ENCODE assay signal across 19 cellular contexts in the genomic region with DNA sequence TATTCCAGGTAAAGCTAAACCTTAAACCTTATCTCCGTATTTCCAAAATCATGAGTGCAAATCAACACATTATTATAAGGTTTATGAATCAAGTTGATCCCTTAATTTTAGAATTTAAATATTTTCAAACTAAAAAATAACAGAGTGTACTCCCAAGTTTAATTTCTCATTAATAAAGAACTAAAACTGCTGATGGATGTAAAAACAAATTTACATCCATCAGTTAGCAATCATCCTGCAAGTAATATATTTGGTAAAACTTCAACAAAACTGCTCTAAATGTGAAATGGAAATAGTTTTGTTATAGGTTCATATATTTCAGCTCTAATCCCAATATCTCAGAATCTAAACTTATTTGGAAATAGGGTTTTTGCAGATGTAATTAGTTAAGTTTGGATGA.
DNase-seq lines count a peak whose midpoint lies in the region; ATAC-seq, FAIRE-seq and TF ChIP-seq lines count a peak whose summit lies in the region.
"Had no signal": no experiment of that assay in that cellular context is flagged by ENCODE, and none has a peak within 500 bp of the region (broad histone marks: within the 10 kb centered on the region; RNA-seq: fewer than 3 reads in every experiment).

No MANE protein-coding gene starts in this region.

- no peak for DNase-seq in A549 (ENCODE audit: low read depth in 1 of 2, low spot score in 1 of 2)
- no peak for DNase-seq in IMR-90
- no peak for DNase-seq in kidney
- DNase-seq in GM13977 (ENCODE audit: low spot score) = no peak
- DNase-seq in activated CD8-positive, alpha-beta T cell treated with anti-CD3 and anti-CD28 coated beads for 36 hours = no peak
- DNase-seq: 8988T; AML-193; Caco-2; Calu3; CD4-positive, alpha-beta T cell; CD8-positive, alpha-beta T cell; DMS79 treated with DMSO at 0.1 percent for 48 hours; GF-D8 had no signal

- TF ChIP-seq EP300 in A549 (IDR thresholded peaks at IDR 0.05) = no peak

- TF ChIP-seq POLR2A in A549 (IDR thresholded peaks at IDR 0.05; ENCODE audit: low read length) (no peak), IMR-90 (IDR thresholded peaks at IDR 0.05; ENCODE audit: low read depth, low read length) (no peak)

- H3K27me3 Mint-ChIP-seq in activated CD8-positive, alpha-beta T cell treated with anti-CD3 and anti-CD28 coated beads for 36 hours = no peaks in the 10 kb centered on the region
- H3K27me3 Mint-ChIP-seq: B cell; CD4-positive, alpha-beta T cell had no signal

- H3K18ac ChIP-seq in IMR-90 (ENCODE audit: low read depth, low read length) = no peak overlapping the region

- no peak overlapping the region for H2AK5ac ChIP-seq in IMR-90 (ENCODE audit: low read depth, low read length)

- no peaks in the 10 kb centered on the region for H3K27me3 ChIP-seq in IMR-90 (ENCODE audit: control insufficient read depth, insufficient read depth, low read length)
- H3K27me3 ChIP-seq: BLaER1 treated with 17β-estradiol and CSF1 and Interleukin-3, amounts not matched to agents 10 nM and 100 nM had no signal

- no peaks in the 10 kb centered on the region for H3K36me3 Mint-ChIP-seq in activated CD8-positive, alpha-beta T cell treated with anti-CD3 and anti-CD28 coated beads for 36 hours (ENCODE audit: low read depth)
- H3K36me3 Mint-ChIP-seq: CD8-positive, alpha-beta T cell had no signal

- H2BK20ac ChIP-seq in IMR-90 (ENCODE audit: low read depth, low read length) = no peak overlapping the region

- no TSS peak for BruUV-seq in IMR-90 (replicated peaks; lab: Mats Ljungman, UMichigan)

- no peak overlapping the region for H3K23ac ChIP-seq in IMR-90 (ENCODE audit: low read depth, low read length)

- no peak overlapping the region for H3K27ac Mint-ChIP-seq in activated CD8-positive, alpha-beta T cell treated with anti-CD3 and anti-CD28 coated beads for 36 hours
- H3K27ac Mint-ChIP-seq: B cell; CD4-positive, alpha-beta T cell; CD8-positive, alpha-beta T cell had no signal

- H3K4me3 Mint-ChIP-seq in activated CD8-positive, alpha-beta T cell treated with anti-CD3 and anti-CD28 coated beads for 36 hours = no peak overlapping the region
- H3K4me3 Mint-ChIP-seq: B cell; CD4-positive, alpha-beta T cell; CD8-positive, alpha-beta T cell had no signal

- H2AK9ac ChIP-seq in IMR-90 (replicated peaks; ENCODE audit: low read depth, low read length, poor library complexity) = no peak overlapping the region

- CTCF ChIA-PET in A549 (lab: Yijun Ruan, JAX) (no interaction called here), IMR-90 (lab: Yijun Ruan, JAX) (no interaction called here)
- CTCF ChIA-PET in activated CD8-positive, alpha-beta T cell treated with anti-CD3 and anti-CD28 coated beads for 36 hours (lab: Charles Lee) = no interaction called here

- H4K20me1 ChIP-seq in IMR-90 (ENCODE audit: insufficient read depth, low read length) = no peaks in the 10 kb centered on the region
- H4K20me1 ChIP-seq: BLaER1 treated with 17β-estradiol and CSF1 and Interleukin-3, amounts not matched to agents 10 nM and 100 nM had no signal

- POLR2A ChIA-PET in A549 (lab: Yijun Ruan, JAX) (no interaction called here), IMR-90 (lab: Charles Lee; ENCODE audit: unreplicated experiment) (no interaction called here)
- POLR2A ChIA-PET in activated CD8-positive, alpha-beta T cell treated with anti-CD3 and anti-CD28 coated beads for 36 hours (lab: Charles Lee) = no interaction called here

- no peak overlapping the region for H3K4ac ChIP-seq in IMR-90 (ENCODE audit: low read depth, low read length)

- ATAC-seq in A549 (no peak), IMR-90 (ENCODE audit: low read depth) (no peak)
- ATAC-seq in activated CD8-positive, alpha-beta T cell treated with anti-CD3 and anti-CD28 coated beads for 36 hours = no peak
- ATAC-seq: CD8-positive, alpha-beta T cell had no signal

- no peak overlapping the region for H3K27ac ChIP-seq in A549
- no peak overlapping the region for H3K27ac ChIP-seq in IMR-90 (ENCODE audit: insufficient read depth, low read length)
- H3K27ac ChIP-seq in kidney (ENCODE audit: low read depth in 2 of 2, low read length in 2 of 2) = no peak overlapping the region
- H3K27ac ChIP-seq: BLaER1 treated with 17β-estradiol and CSF1 and Interleukin-3, amounts not matched to agents 10 nM and 100 nM; C4-2B had no signal

- H3K4me3 ChIP-seq in A549 = no peak overlapping the region
- no peak overlapping the region for H3K4me3 ChIP-seq in IMR-90 (ENCODE audit: insufficient read depth, low read depth, low read length)
- no peak overlapping the region for H3K4me3 ChIP-seq in kidney (ENCODE audit: low read length in 2 of 2)
- H3K4me3 ChIP-seq: BLaER1 treated with 17β-estradiol and CSF1 and Interleukin-3, amounts not matched to agents 10 nM and 100 nM had no signal

- no peaks in the 10 kb centered on the region for H3K36me3 ChIP-seq in IMR-90 (ENCODE audit: control insufficient read depth, insufficient read depth, low read length)
- H3K36me3 ChIP-seq in kidney (ENCODE audit: control insufficient read depth in 1 of 2, insufficient read depth in 2 of 2, low read length in 2 of 2) = no peaks in the 10 kb centered on the region
- H3K36me3 ChIP-seq: BLaER1 treated with 17β-estradiol and CSF1 and Interleukin-3, amounts not matched to agents 10 nM and 100 nM had no signal

- H2BK120ac ChIP-seq in IMR-90 (ENCODE audit: low read depth, low read length) = no peak overlapping the region

- H2BK15ac ChIP-seq in IMR-90 (ENCODE audit: low read depth, low read length) = no peak overlapping the region

- H3K9ac ChIP-seq in IMR-90 (ENCODE audit: low read depth, low read length) (no peak overlapping the region), kidney (ENCODE audit: low read length in 2 of 2) (no peak overlapping the region)
- H3K9ac ChIP-seq: BLaER1 treated with 17β-estradiol and CSF1 and Interleukin-3, amounts not matched to agents 10 nM and 100 nM had no signal

- no peak overlapping the region for H4K8ac ChIP-seq in IMR-90 (ENCODE audit: low read depth in 2 of 2, low read length in 2 of 2)

- H2AFZ ChIP-seq in IMR-90 (replicated peaks; ENCODE audit: low read length, poor library complexity) = no peak overlapping the region

- WGBS in A549 (ENCODE audit: missing lambda C conversion rate) = 2% methylated on average over 1 of the region's 1 CpG
- WGBS in IMR-90 (ENCODE audit: extremely low coverage in 2 of 2, insufficient read length in 1 of 2), 2 experiments = no CpG with 5 or more reads among the region's 1 CpG

- H3K9me1 ChIP-seq in IMR-90 (ENCODE audit: insufficient read depth, low read length) = no peaks in the 10 kb centered on the region

- H3K4me2 ChIP-seq in A549 = no peak overlapping the region
- no peak overlapping the region for H3K4me2 ChIP-seq in IMR-90 (ENCODE audit: low read depth, low read length)
- H3K4me2 ChIP-seq: BLaER1 treated with 17β-estradiol and CSF1 and Interleukin-3, amounts not matched to agents 10 nM and 100 nM had no signal

- TF ChIP-seq CTCF in A549 (IDR thresholded peaks at IDR 0.05) (no peak), IMR-90 (conservative IDR thresholded peaks at IDR 0.05; ENCODE audit: low read depth, low read length) (no peak), kidney (IDR thresholded peaks at IDR 0.05; ENCODE audit: borderline replicate concordance, extremely low read depth, insufficient read depth) (no peak), GM13977 (IDR thresholded peaks at IDR 0.05; ENCODE audit: extremely low read depth, insufficient read depth, missing control alignments) (no peak)
- no peak for TF ChIP-seq CTCF in activated CD8-positive, alpha-beta T cell treated with anti-CD3 and anti-CD28 coated beads for 36 hours (IDR thresholded peaks at IDR 0.05)

- H4K91ac ChIP-seq in IMR-90 (ENCODE audit: insufficient read depth, low read depth, low read length) = no peak overlapping the region

- H2BK5ac ChIP-seq in IMR-90 (ENCODE audit: low read depth, low read length, poor library complexity, severe bottlenecking) = no peak overlapping the region

- no peaks in the 10 kb centered on the region for H3K9me3 Mint-ChIP-seq in activated CD8-positive, alpha-beta T cell treated with anti-CD3 and anti-CD28 coated beads for 36 hours
- H3K9me3 Mint-ChIP-seq: CD4-positive, alpha-beta T cell had no signal

- intact Hi-C loops in IMR-90 (cut with micrococcal nuclease) = no loop called here
- intact Hi-C loops in kidney (cut with DNase I) = no loop called here
- intact Hi-C loops in activated CD8-positive, alpha-beta T cell treated with anti-CD3 and anti-CD28 coated beads for 36 hours (cut with micrococcal nuclease) = no loop called here

- no peaks in the 10 kb centered on the region for H3K9me3 ChIP-seq in A549
- H3K9me3 ChIP-seq in IMR-90 (ENCODE audit: control insufficient read depth, insufficient read depth, low read length) = peaks cover 24% of the 10 kb centered on the region
- H3K9me3 ChIP-seq in kidney (ENCODE audit: control insufficient read depth in 1 of 2, low read length in 2 of 2) = no peaks in the 10 kb centered on the region
- H3K9me3 ChIP-seq: BLaER1 treated with 17β-estradiol and CSF1 and Interleukin-3, amounts not matched to agents 10 nM and 100 nM; Caco-2 had no signal

- H3K4me1 ChIP-seq in A549 (no peaks in the 10 kb centered on the region), IMR-90 (ENCODE audit: control insufficient read depth, insufficient read depth, low read length) (no peaks in the 10 kb centered on the region), kidney (ENCODE audit: control insufficient read depth in 1 of 2, insufficient read depth in 1 of 2, low read depth in 1 of 2, low read length in 2 of 2) (no peaks in the 10 kb centered on the region)
- H3K4me1 ChIP-seq: BLaER1 treated with 17β-estradiol and CSF1 and Interleukin-3, amounts not matched to agents 10 nM and 100 nM; Caco-2 had no signal

- FAIRE-seq in A549 (lab: Jason Lieb, UNC) (no peak), kidney (lab: Jason Lieb, UNC) (peak; percentile 11)
- FAIRE-seq: D721Med, GM12891, GM18507 had no signal

- no peaks in the 10 kb centered on the region for H3K79me1 ChIP-seq in IMR-90 (ENCODE audit: low read depth in 1 of 2, low read length in 2 of 2)

- H3K14ac ChIP-seq in IMR-90 (replicated peaks; ENCODE audit: low read depth, low read length) = no peak overlapping the region

- H3K56ac ChIP-seq in IMR-90 (ENCODE audit: extremely low read depth, insufficient read depth, low read length) = no peak overlapping the region

- dilution Hi-C loops in IMR-90 (cut with HindIII; ENCODE audit: low sequenced_read_pairs, unreplicated experiment) = no loop called here

- no peak overlapping the region for H4K5ac ChIP-seq in IMR-90 (ENCODE audit: low read depth, low read length)

- in situ Hi-C loops in IMR-90 (cut with MboI; ENCODE audit: low sequenced_read_pairs) = no loop called here
- in situ Hi-C loops in GM13977 (cut with MboI; ENCODE audit: low pct_unique_long_range_greater_than_20kb, low sequenced_read_pairs, unreplicated experiment) = no loop called here

- no peaks in the 10 kb centered on the region for H3K4me1 Mint-ChIP-seq in activated CD8-positive, alpha-beta T cell treated with anti-CD3 and anti-CD28 coated beads for 36 hours (ENCODE audit: low read depth)
- H3K4me1 Mint-ChIP-seq: B cell had no signal

- TF ChIP-seq RAD21 in A549 (conservative IDR thresholded peaks at IDR 0.05 in 1 of 2, IDR thresholded peaks at IDR 0.05 in 1 of 2) = no peak
- no peak for TF ChIP-seq RAD21 in IMR-90 (IDR thresholded peaks at IDR 0.05; ENCODE audit: low read length)

TF ChIP-seq in A549, 52 proteins besides CTCF, POLR2A, EP300 and RAD21 (continues in another document):
- TF ChIP-seq HEYL (CRISPR knock-in tag; IDR thresholded peaks at IDR 0.05) = no peak

TF ChIP-seq in IMR-90, 13 proteins besides CTCF, POLR2A, EP300 and RAD21 (continues in another document):
- TF ChIP-seq MAFK (IDR thresholded peaks at IDR 0.05; ENCODE audit: low read depth, low read length) = peak; percentile 58
